1 cellular context compared by ENCODE assay signal in the genomic region with DNA sequence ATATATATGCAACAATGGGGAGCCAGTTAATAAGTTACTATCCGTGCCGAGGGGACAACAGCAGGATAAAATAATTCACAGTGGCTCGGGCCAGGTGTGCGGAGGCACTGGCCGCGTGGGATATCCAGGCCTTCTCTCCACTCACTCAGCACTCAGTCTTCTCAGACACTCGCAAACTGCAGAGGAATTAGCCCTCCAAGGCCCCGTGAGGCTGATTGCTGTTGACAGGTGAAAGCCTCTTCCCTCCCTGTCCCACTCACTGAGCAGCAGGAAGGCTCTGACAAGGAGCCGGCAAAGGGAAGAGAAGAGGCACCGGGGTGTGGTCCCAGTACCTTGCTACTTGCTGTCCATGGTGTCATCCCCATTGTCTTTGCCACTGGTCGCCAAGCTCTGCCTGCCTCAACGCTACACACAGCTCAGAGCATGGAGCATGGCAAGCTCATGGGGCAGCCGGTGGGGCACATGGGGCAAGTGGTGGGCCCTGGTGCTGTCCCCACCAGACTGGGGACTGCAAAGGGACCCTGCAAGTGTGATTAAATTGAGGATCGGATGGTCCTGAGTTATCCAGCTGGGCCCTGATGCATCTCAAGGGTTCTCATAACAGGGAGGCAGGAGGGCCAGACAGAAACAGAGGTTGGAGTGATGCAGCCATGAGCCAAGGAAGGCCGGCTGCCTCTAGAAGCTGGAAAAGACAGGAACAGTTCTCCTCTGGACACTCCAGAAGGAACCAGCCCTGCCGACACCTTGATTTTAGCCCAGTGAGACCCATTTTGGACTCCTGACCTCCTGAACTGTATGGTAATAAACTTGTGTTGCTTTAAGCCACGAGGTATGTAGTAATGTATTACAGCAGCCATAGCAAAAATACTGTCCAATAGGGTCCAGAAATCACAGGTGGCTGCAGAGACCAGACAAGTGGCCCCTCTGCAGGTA.
TF ChIP-seq lines count a peak whose summit lies in the region.

No MANE protein-coding gene starts in this region.

TF ChIP-seq in H1, 55 proteins besides CTCF, POLR2A, EP300 and RAD21 (continued from another document):
- TF ChIP-seq, protein P1, sequence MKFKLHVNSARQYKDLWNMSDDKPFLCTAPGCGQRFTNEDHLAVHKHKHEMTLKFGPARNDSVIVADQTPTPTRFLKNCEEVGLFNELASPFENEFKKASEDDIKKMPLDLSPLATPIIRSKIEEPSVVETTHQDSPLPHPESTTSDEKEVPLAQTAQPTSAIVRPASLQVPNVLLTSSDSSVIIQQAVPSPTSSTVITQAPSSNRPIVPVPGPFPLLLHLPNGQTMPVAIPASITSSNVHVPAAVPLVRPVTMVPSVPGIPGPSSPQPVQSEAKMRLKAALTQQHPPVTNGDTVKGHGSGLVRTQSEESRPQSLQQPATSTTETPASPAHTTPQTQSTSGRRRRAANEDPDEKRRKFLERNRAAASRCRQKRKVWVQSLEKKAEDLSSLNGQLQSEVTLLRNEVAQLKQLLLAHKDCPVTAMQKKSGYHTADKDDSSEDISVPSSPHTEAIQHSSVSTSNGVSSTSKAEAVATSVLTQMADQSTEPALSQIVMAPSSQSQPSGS (IDR thresholded peaks at IDR 0.05; ENCODE audit: low read length), result no peak
- no peak for TF ChIP-seq FOSL1 (IDR thresholded peaks at IDR 0.05; ENCODE audit: insufficient read depth, low read depth, low read length)
- no peak for TF ChIP-seq TBP (IDR thresholded peaks at IDR 0.05; ENCODE audit: low read depth, low read length)
- TF ChIP-seq PHF8 (conservative IDR thresholded peaks at IDR 0.05; ENCODE audit: low read depth, low read length), result no peak
- TF ChIP-seq BRCA1 (IDR thresholded peaks at IDR 0.05; ENCODE audit: low read depth, low read length), result no peak
